Comparison of ENCODE assay signal across 16 cellular contexts in genomic region chrX:88990882-88991582, GRCh38.
DNase-seq lines count a peak whose midpoint lies in the region; ATAC-seq and TF ChIP-seq lines count a peak whose summit lies in the region.
"Had no signal": no experiment of that assay in that cellular context is flagged by ENCODE, and none has a peak within 500 bp of the region (broad histone marks: within the 10 kb centered on the region; RNA-seq: fewer than 3 reads in every experiment).

No MANE protein-coding gene starts in this region.

- H3K79me1 ChIP-seq in trophoblast cell (ENCODE audit: low read length), result peaks cover 16% of the 10 kb centered on the region

- no peak overlapping the region for H3K23ac ChIP-seq in trophoblast cell (ENCODE audit: low read length)

- no peaks in the 10 kb centered on the region for H3K9me3 ChIP-seq in iPS-18a (ENCODE audit: control insufficient read depth, low read depth, low read length)
- H3K9me3 ChIP-seq in trophoblast cell (ENCODE audit: insufficient read depth, low read depth, low read length), result no peaks in the 10 kb centered on the region

- H3K36me3 ChIP-seq in iPS-18a (ENCODE audit: control insufficient read depth, low read depth, low read length) (no peaks in the 10 kb centered on the region), trophoblast cell (ENCODE audit: control insufficient read depth in 1 of 2, insufficient read depth in 2 of 2, low read length in 2 of 2) (no peaks in the 10 kb centered on the region)

- H3K27me3 ChIP-seq in iPS-18a (ENCODE audit: control insufficient read depth, insufficient read depth, low read length) (no peaks in the 10 kb centered on the region), trophoblast cell (ENCODE audit: insufficient read depth, low read length) (no peaks in the 10 kb centered on the region)

- H4K12ac ChIP-seq in trophoblast cell (ENCODE audit: low read depth, low read length), result no peak overlapping the region

- peak overlapping the region; percentile 36 for H3K4me2 ChIP-seq in trophoblast cell (ENCODE audit: low read length)

- peaks cover 2% of the 10 kb centered on the region for H3K79me2 ChIP-seq in trophoblast cell (ENCODE audit: control insufficient read depth, insufficient read depth, low read length, poor library complexity)

- H3K9ac ChIP-seq in iPS-18a (ENCODE audit: low read length) (no peak overlapping the region), trophoblast cell (ENCODE audit: low read length) (no peak overlapping the region)
- H3K9ac ChIP-seq: GM23248 had no signal

- CTCF ChIA-PET in WTC11 (lab: Charles Lee), result interaction anchor here (0.6 kb wide), 1 partner anchor 43 kb away, joined by 4 read pairs; no protein-coding TSS in a partner anchor

- POLR2A ChIA-PET in WTC11 (lab: Charles Lee), result no interaction called here

- no peak overlapping the region for H2AFZ ChIP-seq in trophoblast cell (ENCODE audit: insufficient read depth, low read length, poor library complexity)
- H2AFZ ChIP-seq: GM23248 had no signal

- no peak overlapping the region for H4K8ac ChIP-seq in trophoblast cell (ENCODE audit: low read depth, low read length)

- no peak overlapping the region for H3K18ac ChIP-seq in trophoblast cell (ENCODE audit: low read length)

- H2BK120ac ChIP-seq in trophoblast cell (ENCODE audit: insufficient read depth, low read length, poor library complexity), result no peak overlapping the region

- H3K9me3 Mint-ChIP-seq in WTC11, result peaks cover 4% of the 10 kb centered on the region; the same call in 1 of the 2 replicates
- peaks cover 0 to 3% of the 10 kb centered on the region in 2 donors for H3K9me3 Mint-ChIP-seq in activated T-cell treated with anti-CD3 and anti-CD28 coated beads, Interleukin-2, amount 50 U/mL, for 72 hours

- peaks cover 55% of the 10 kb centered on the region for H3K4me1 Mint-ChIP-seq in WTC11
- H3K4me1 Mint-ChIP-seq in activated T-cell treated with anti-CD3 and anti-CD28 coated beads, Interleukin-2, amount 50 U/mL, for 72 hours (ENCODE audit: low read depth), result no peaks in the 10 kb centered on the region
- H3K4me1 Mint-ChIP-seq: CD14-positive monocyte had no signal

- no peaks in the 10 kb centered on the region for H3K27me3 Mint-ChIP-seq in WTC11 (ENCODE audit: low read depth)
- H3K27me3 Mint-ChIP-seq in activated T-cell treated with anti-CD3 and anti-CD28 coated beads, Interleukin-2, amount 50 U/mL, for 72 hours (ENCODE audit: low read depth), result no peaks in the 10 kb centered on the region

- H3K4me3 Mint-ChIP-seq in WTC11, result peak overlapping the region; percentile 23
- H3K4me3 Mint-ChIP-seq in activated T-cell treated with anti-CD3 and anti-CD28 coated beads, Interleukin-2, amount 50 U/mL, for 72 hours, result no peak overlapping the region
- H3K4me3 Mint-ChIP-seq: CD14-positive monocyte; CD8-positive, alpha-beta T cell had no signal

- H2BK5ac ChIP-seq in trophoblast cell (ENCODE audit: low read depth, low read length, poor library complexity), result no peak overlapping the region

- DNase-seq in DMS53 (lab: John Stamatoyannopoulos, UW) (peak; percentile 39), DMS53 treated with DMSO at 0.1 percent for 48 hours (lab: John Stamatoyannopoulos, UW; ENCODE audit: unreplicated experiment) (no peak), WTC11 (ENCODE audit: low spot score) (no peak), trophoblast cell (no peak)
- DNase-seq in activated T-cell treated with anti-CD3 and anti-CD28 coated beads, Interleukin-2, amount 50 U/mL, for 72 hours, result no peak
- no peak for DNase-seq in activated CD8-positive, alpha-beta memory T cell treated with anti-CD3 and anti-CD28 coated beads, Interleukin-2, amount 50 U/mL, for 4 hours
- DNase-seq: CD8-positive, alpha-beta T cell; COR-L47; DMS153; GM23248; HCEC 1CT had no signal

- peak overlapping the region; percentile 91 for H3K27ac Mint-ChIP-seq in WTC11
- H3K27ac Mint-ChIP-seq in activated T-cell treated with anti-CD3 and anti-CD28 coated beads, Interleukin-2, amount 50 U/mL, for 72 hours, result no peak overlapping the region
- H3K27ac Mint-ChIP-seq: CD14-positive monocyte; CD8-positive, alpha-beta T cell had no signal

- TF ChIP-seq CTCF in WTC11 (IDR thresholded peaks at IDR 0.05), result no peak

- H3K4me3 ChIP-seq in iPS-18a (ENCODE audit: low read length) (peak overlapping the region; percentile 7), trophoblast cell (ENCODE audit: low read depth, low read length) (no peak overlapping the region)
- H3K4me3 ChIP-seq: GM23248 had no signal

- no CpG with 5 or more reads among the region's 1 CpG for WGBS in trophoblast cell (ENCODE audit: extremely low coverage, insufficient coverage, insufficient read length)

- H2BK12ac ChIP-seq in trophoblast cell (ENCODE audit: low read length), result no peak overlapping the region

- no peak overlapping the region for H3K14ac ChIP-seq in trophoblast cell (ENCODE audit: low read length)

- ATAC-seq in WTC11, result peak; percentile 58
- no peak for ATAC-seq in GM19035 (IDR thresholded peaks at IDR 0.05; ENCODE audit: unreplicated experiment)
- ATAC-seq in activated T-cell treated with anti-CD3 and anti-CD28 coated beads, Interleukin-2, amount 50 U/mL, for 72 hours (replicated peaks in 1 of 2), result no peak
- ATAC-seq: CD8-positive, alpha-beta T cell; HepG2 had no signal

- no peak overlapping the region for H4K91ac ChIP-seq in trophoblast cell (ENCODE audit: low read depth, low read length)

- H3K4me1 ChIP-seq in iPS-18a (ENCODE audit: control insufficient read depth, low read depth, low read length), result peaks cover 57% of the 10 kb centered on the region
- peaks cover 0 to 9% of the 10 kb centered on the region in 2 experiments for H3K4me1 ChIP-seq in trophoblast cell (ENCODE audit: control insufficient read depth in 1 of 2, insufficient read depth in 2 of 2, low read length in 2 of 2)

- peaks cover 6% of the 10 kb centered on the region for H3K36me3 Mint-ChIP-seq in WTC11
- no peaks in the 10 kb centered on the region for H3K36me3 Mint-ChIP-seq in activated T-cell treated with anti-CD3 and anti-CD28 coated beads, Interleukin-2, amount 50 U/mL, for 72 hours (ENCODE audit: insufficient read depth in 2 of 2)
- H3K36me3 Mint-ChIP-seq: CD14-positive monocyte; CD8-positive, alpha-beta T cell had no signal

- H3K27ac ChIP-seq in iPS-18a (ENCODE audit: low read length) (peak overlapping the region; percentile 63), trophoblast cell (ENCODE audit: low read depth, low read length) (peak overlapping the region; percentile 97)
- H3K27ac ChIP-seq: 22Rv1, GM23248 had no signal

- H2AK5ac ChIP-seq in trophoblast cell (ENCODE audit: low read length), result no peak overlapping the region

- H3K4ac ChIP-seq in trophoblast cell (ENCODE audit: low read depth, low read length), result no peak overlapping the region

TF ChIP-seq in WTC11, 78 proteins besides CTCF, POLR2A, EP300 and RAD21 (continues in another document):
- TF ChIP-seq ATF2 (CRISPR knock-in tag; IDR thresholded peaks at IDR 0.05; ENCODE audit: borderline replicate concordance, low read depth) (no peak), ESRRA (CRISPR knock-in tag; IDR thresholded peaks at IDR 0.05; ENCODE audit: borderline replicate concordance) (no peak), SMAD4 (CRISPR knock-in tag; IDR thresholded peaks at IDR 0.05) (no peak)
- TF ChIP-seq, protein P1, sequence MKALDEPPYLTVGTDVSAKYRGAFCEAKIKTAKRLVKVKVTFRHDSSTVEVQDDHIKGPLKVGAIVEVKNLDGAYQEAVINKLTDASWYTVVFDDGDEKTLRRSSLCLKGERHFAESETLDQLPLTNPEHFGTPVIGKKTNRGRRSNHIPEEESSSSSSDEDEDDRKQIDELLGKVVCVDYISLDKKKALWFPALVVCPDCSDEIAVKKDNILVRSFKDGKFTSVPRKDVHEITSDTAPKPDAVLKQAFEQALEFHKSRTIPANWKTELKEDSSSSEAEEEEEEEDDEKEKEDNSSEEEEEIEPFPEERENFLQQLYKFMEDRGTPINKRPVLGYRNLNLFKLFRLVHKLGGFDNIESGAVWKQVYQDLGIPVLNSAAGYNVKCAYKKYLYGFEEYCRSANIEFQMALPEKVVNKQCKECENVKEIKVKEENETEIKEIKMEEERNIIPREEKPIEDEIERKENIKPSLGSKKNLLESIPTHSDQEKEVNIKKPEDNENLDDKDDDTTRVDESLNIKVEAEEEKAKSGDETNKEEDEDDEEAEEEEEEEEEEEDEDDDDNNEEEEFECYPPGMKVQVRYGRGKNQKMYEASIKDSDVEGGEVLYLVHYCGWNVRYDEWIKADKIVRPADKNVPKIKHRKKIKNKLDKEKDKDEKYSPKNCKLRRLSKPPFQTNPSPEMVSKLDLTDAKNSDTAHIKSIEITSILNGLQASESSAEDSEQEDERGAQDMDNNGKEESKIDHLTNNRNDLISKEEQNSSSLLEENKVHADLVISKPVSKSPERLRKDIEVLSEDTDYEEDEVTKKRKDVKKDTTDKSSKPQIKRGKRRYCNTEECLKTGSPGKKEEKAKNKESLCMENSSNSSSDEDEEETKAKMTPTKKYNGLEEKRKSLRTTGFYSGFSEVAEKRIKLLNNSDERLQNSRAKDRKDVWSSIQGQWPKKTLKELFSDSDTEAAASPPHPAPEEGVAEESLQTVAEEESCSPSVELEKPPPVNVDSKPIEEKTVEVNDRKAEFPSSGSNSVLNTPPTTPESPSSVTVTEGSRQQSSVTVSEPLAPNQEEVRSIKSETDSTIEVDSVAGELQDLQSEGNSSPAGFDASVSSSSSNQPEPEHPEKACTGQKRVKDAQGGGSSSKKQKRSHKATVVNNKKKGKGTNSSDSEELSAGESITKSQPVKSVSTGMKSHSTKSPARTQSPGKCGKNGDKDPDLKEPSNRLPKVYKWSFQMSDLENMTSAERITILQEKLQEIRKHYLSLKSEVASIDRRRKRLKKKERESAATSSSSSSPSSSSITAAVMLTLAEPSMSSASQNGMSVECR (CRISPR knock-in tag; IDR thresholded peaks at IDR 0.05; ENCODE audit: borderline replicate concordance), result no peak
- TF ChIP-seq, protein P2, sequence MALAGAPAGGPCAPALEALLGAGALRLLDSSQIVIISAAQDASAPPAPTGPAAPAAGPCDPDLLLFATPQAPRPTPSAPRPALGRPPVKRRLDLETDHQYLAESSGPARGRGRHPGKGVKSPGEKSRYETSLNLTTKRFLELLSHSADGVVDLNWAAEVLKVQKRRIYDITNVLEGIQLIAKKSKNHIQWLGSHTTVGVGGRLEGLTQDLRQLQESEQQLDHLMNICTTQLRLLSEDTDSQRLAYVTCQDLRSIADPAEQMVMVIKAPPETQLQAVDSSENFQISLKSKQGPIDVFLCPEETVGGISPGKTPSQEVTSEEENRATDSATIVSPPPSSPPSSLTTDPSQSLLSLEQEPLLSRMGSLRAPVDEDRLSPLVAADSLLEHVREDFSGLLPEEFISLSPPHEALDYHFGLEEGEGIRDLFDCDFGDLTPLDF (CRISPR knock-in tag; IDR thresholded peaks at IDR 0.05), result no peak
